Comparison of ENCODE assay signal across 8 cellular contexts in the genomic region with DNA sequence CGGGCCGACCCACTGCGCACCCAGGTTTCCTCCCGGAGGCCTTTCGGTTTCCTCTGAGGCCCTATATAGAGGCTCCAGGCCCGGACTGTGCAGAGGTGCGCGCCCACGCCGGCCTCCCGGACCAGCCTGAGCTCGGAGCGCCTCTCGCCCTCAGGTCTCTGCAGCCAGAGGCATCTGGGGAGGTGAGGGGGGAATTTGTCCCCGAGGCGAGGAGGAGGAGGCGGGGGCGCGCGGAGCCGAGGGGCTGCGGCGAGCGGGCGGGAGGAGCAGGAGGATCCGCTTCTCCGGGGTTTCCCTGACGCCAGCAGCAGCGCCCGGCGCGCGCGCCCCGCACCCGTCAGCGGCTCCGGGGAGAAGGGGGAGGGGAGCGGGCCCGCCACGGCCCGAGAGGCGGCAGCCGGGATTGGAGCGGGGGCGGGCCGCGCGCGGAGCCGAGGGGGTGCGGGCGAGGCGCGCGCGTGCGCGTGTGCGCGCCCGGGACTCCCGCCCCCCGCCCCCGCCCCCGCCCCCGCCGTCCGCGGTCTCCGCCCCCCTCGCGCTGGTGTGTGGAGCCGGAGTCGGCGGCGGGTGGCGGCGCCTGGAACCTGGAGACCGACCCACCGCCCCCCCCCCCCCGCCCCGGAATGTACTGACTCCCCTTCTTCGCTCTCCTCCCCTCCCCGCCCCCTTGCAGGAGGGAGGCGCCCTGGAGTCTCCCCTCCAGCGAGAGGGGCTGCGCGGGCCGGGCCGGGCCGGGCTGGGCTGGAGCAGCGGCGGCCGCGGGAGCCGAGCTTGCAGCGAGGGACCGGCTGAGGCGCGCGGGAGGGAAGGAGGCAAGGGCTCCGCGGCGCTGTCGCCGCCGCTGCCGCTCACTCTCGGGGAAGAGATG. TPM values are rescaled to one million over a fixed set of nuclear protein-coding genes. Genes with fewer than 3 reads are reported as not detected.
DNase-seq lines count a peak whose midpoint lies in the region; ATAC-seq and TF ChIP-seq lines count a peak whose summit lies in the region.

A gene with protein sequence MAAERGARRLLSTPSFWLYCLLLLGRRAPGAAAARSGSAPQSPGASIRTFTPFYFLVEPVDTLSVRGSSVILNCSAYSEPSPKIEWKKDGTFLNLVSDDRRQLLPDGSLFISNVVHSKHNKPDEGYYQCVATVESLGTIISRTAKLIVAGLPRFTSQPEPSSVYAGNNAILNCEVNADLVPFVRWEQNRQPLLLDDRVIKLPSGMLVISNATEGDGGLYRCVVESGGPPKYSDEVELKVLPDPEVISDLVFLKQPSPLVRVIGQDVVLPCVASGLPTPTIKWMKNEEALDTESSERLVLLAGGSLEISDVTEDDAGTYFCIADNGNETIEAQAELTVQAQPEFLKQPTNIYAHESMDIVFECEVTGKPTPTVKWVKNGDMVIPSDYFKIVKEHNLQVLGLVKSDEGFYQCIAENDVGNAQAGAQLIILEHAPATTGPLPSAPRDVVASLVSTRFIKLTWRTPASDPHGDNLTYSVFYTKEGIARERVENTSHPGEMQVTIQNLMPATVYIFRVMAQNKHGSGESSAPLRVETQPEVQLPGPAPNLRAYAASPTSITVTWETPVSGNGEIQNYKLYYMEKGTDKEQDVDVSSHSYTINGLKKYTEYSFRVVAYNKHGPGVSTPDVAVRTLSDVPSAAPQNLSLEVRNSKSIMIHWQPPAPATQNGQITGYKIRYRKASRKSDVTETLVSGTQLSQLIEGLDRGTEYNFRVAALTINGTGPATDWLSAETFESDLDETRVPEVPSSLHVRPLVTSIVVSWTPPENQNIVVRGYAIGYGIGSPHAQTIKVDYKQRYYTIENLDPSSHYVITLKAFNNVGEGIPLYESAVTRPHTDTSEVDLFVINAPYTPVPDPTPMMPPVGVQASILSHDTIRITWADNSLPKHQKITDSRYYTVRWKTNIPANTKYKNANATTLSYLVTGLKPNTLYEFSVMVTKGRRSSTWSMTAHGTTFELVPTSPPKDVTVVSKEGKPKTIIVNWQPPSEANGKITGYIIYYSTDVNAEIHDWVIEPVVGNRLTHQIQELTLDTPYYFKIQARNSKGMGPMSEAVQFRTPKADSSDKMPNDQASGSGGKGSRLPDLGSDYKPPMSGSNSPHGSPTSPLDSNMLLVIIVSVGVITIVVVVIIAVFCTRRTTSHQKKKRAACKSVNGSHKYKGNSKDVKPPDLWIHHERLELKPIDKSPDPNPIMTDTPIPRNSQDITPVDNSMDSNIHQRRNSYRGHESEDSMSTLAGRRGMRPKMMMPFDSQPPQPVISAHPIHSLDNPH (N-terminal part only) (plus strand): TSS at position 653 of the 868 bp plus-strand sequence. CDS start 213 bp downstream, at position 866.

- no peaks in the 10 kb centered on the region for H3K9me3 ChIP-seq in CD4-positive, alpha-beta memory T cell (ENCODE audit: control insufficient read depth in 1 of 2, low read length in 2 of 2)
- no peaks in the 10 kb centered on the region for H3K9me3 ChIP-seq in Karpas-422 (ENCODE audit: low read length)

- peaks cover 11% of the 10 kb centered on the region for H3K4me1 ChIP-seq in CD4-positive, alpha-beta memory T cell (ENCODE audit: insufficient read depth, low read length)
- peaks cover 13% of the 10 kb centered on the region for H3K4me1 ChIP-seq in Karpas-422 (ENCODE audit: low read length)

- H3K4me1 Mint-ChIP-seq in CD4-positive, alpha-beta memory T cell: peaks cover 9 to 14% (median 11%) of the 10 kb centered on the region in 4 donors
- peaks cover 6 to 7% of the 10 kb centered on the region in 2 donors for H3K4me1 Mint-ChIP-seq in natural killer cell treated with Interleukin-12 subunit alpha and Interleukin-12 subunit beta and Interleukin-15 and Interleukin-18, amount 100 ng/mL, for 72 hours (ENCODE audit: low read depth in 2 of 2)

- DNase-seq in CD4-positive, alpha-beta memory T cell: peak; percentile 87 to 89 (median 87)
- DNase-seq in Karpas-422: peak; percentile 78
- peak; percentile 71 for DNase-seq in activated gamma-delta T cell treated with Interleukin-2 at 50 U/mL for 16 hours
- DNase-seq in fibroblast of the conjunctiva (ENCODE audit: low read depth): peak; percentile 36
- peak; percentile 86 for DNase-seq in natural killer cell treated with Interleukin-12 subunit alpha and Interleukin-12 subunit beta and Interleukin-15 and Interleukin-18, amount 100 ng/mL, for 72 hours (ENCODE audit: low spot score)
- DNase-seq in stimulated activated naive CD4-positive, alpha-beta T cell (lab: John Stamatoyannopoulos, UW): peak; percentile 65 to 84 (median 78)

- H3K4me3 Mint-ChIP-seq in CD4-positive, alpha-beta memory T cell: peak within 1 kb of the TSS; percentile 87 to 91 (median 90)
- H3K4me3 Mint-ChIP-seq in natural killer cell treated with Interleukin-12 subunit alpha and Interleukin-12 subunit beta and Interleukin-15 and Interleukin-18, amount 100 ng/mL, for 72 hours: peak within 1 kb of the TSS; percentile 82

- no peaks in the 10 kb centered on the region for H3K79me2 ChIP-seq in Karpas-422 (ENCODE audit: low read length)

- H3K4me2 ChIP-seq in Karpas-422 (ENCODE audit: low read depth, low read length, poor library complexity, severe bottlenecking): peak within 1 kb of the TSS; percentile 84

- CTCF ChIA-PET in CD4-positive, alpha-beta memory T cell (lab: Charles Lee; ENCODE audit: partially characterized antibody): interaction anchor here (2.4 kb wide), 1 partner anchor 30 kb away, joined by 8 read pairs; no protein-coding TSS in a partner anchor

- H3K27ac Mint-ChIP-seq in CD4-positive, alpha-beta memory T cell: peak within 1 kb of the TSS; percentile 74 to 93 (median 84)
- peak within 1 kb of the TSS in 1 of 2 donors; percentile 23 for H3K27ac Mint-ChIP-seq in natural killer cell treated with Interleukin-12 subunit alpha and Interleukin-12 subunit beta and Interleukin-15 and Interleukin-18, amount 100 ng/mL, for 72 hours

- no peaks in the 10 kb centered on the region for H3K36me3 ChIP-seq in CD4-positive, alpha-beta memory T cell (ENCODE audit: insufficient read depth, low read length)
- no peaks in the 10 kb centered on the region for H3K36me3 ChIP-seq in Karpas-422 (ENCODE audit: insufficient read depth, low read length)

- peak; percentile 48 for ATAC-seq in GM21526 (IDR thresholded peaks at IDR 0.05; ENCODE audit: low FRiP score, unreplicated experiment)
- peak; percentile 90 to 91 for ATAC-seq in natural killer cell treated with Interleukin-12 subunit alpha and Interleukin-12 subunit beta and Interleukin-15 and Interleukin-18, amount 100 ng/mL, for 72 hours

- POLR2A ChIA-PET in CD4-positive, alpha-beta memory T cell (lab: Charles Lee; ENCODE audit: partially characterized antibody): interaction anchor here (0.5 to 1.3 kb wide), 4 partner anchors 9 to 302 kb away, joined by 3 to 5 read pairs (median 4); no protein-coding TSS in a partner anchor

- H3K9me3 Mint-ChIP-seq in CD4-positive, alpha-beta memory T cell: no peaks in the 10 kb centered on the region
- H3K9me3 Mint-ChIP-seq in natural killer cell treated with Interleukin-12 subunit alpha and Interleukin-12 subunit beta and Interleukin-15 and Interleukin-18, amount 100 ng/mL, for 72 hours: no peaks in the 10 kb centered on the region

- H3K4me3 ChIP-seq in CD4-positive, alpha-beta memory T cell (ENCODE audit: low read length in 2 of 2): peak within 1 kb of the TSS; percentile 31 to 67
- H3K4me3 ChIP-seq in Karpas-422 (ENCODE audit: low read length): peak within 1 kb of the TSS; percentile 72

- no peaks in the 10 kb centered on the region for H3K27me3 Mint-ChIP-seq in CD4-positive, alpha-beta memory T cell
- peaks cover 14 to 16% of the 10 kb centered on the region in 2 donors for H3K27me3 Mint-ChIP-seq in natural killer cell treated with Interleukin-12 subunit alpha and Interleukin-12 subunit beta and Interleukin-15 and Interleukin-18, amount 100 ng/mL, for 72 hours

- peak within 1 kb of the TSS; percentile 86 for H2AFZ ChIP-seq in Karpas-422 (ENCODE audit: low read length)

- no peaks in the 10 kb centered on the region for H3K9me2 ChIP-seq in Karpas-422 (replicated peaks; ENCODE audit: insufficient read depth, low read length)

- peak within 1 kb of the TSS; percentile 74 for H3K9ac ChIP-seq in Karpas-422 (ENCODE audit: low read length)

- no peaks in the 10 kb centered on the region for H3K27me3 ChIP-seq in CD4-positive, alpha-beta memory T cell (ENCODE audit: insufficient read depth, low read length)
- H3K27me3 ChIP-seq in Karpas-422 (ENCODE audit: low read length): no peaks in the 10 kb centered on the region

- H3K27ac ChIP-seq in CD4-positive, alpha-beta memory T cell (ENCODE audit: low read depth, low read length): peak within 1 kb of the TSS; percentile 73
- no peak within 1 kb of the TSS for H3K27ac ChIP-seq in Karpas-422 (ENCODE audit: low read length)

- no peaks in the 10 kb centered on the region for H4K20me1 ChIP-seq in Karpas-422 (ENCODE audit: insufficient read depth, low read depth, low read length)

- TF ChIP-seq POLR2A in Raji (IDR thresholded peaks at IDR 0.05; ENCODE audit: insufficient read depth, low read depth, low read length): peak; percentile 57

- intact Hi-C loops in CD4-positive, alpha-beta memory T cell (cut with micrococcal nuclease): loop anchor here (1.0 to 5.0 kb wide), 5 partner anchors 190 to 935 kb away; partner anchors contain the start of genes ADPGK, BBS4, HIGD2B and MYO9A

- peaks cover 0 to 7% of the 10 kb centered on the region in 2 donors for H3K36me3 Mint-ChIP-seq in CD4-positive, alpha-beta memory T cell
- no peaks in the 10 kb centered on the region for H3K36me3 Mint-ChIP-seq in natural killer cell treated with Interleukin-12 subunit alpha and Interleukin-12 subunit beta and Interleukin-15 and Interleukin-18, amount 100 ng/mL, for 72 hours

RNA-seq across cellular contexts. Expression of the gene that starts here (rescaled TPM):
- total RNA-seq in CD4-positive, alpha-beta memory T cell: 10 to 100 TPM; 11.3 to 15.7 TPM
- 1 to 10 TPM; 1.9 to 7.3 TPM for polyA plus RNA-seq in CD4-positive, alpha-beta memory T cell
- total RNA-seq in Karpas-422 (2014; rRNA removed; shearing (Covaris generic); ENCODE audit: low replicate concordance): 5.5 and 7.6 TPM in 2 replicates
- 1 to 10 TPM; 3.6 to 8.0 TPM for total RNA-seq in natural killer cell treated with Interleukin-12 subunit alpha and Interleukin-12 subunit beta and Interleukin-15 and Interleukin-18, amount 100 ng/mL, for 72 hours

Comparison
In these comparisons a context has a peak if more than half of its experiments do, and no peak if none do; other contexts are left out.
1. DNase-seq: peak in every context shown above with its lines; median percentile 87 in CD4-positive, alpha-beta memory T cell; 86 in natural killer cell treated with Interleukin-12 subunit alpha and Interleukin-12 subunit beta and Interleukin-15 and Interleukin-18, amount 100 ng/mL, for 72 hours; 78 in Karpas-422; 78 in stimulated activated naive CD4-positive, alpha-beta T cell; 71 in activated gamma-delta T cell treated with Interleukin-2 at 50 U/mL for 16 hours; 36 in fibroblast of the conjunctiva.